In the genomic region with DNA sequence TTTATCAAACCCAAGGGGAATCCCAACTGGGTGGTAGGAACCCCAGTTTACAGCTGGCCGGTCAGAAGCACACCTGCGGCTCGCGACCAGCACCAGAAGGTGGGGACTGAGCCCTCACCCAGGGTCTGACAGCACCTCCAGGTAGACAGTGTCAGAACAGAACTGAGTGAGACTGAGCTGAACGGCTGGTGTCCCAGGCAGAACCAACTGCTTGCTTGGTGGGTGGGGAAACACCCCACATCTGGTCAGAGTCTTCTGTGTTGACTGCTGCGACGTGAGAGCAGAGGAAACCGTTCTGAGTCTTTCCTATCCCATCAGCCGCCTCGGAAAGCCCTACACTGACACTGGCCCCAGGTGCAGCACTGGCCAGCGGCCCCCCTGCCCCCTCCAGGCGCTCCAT, we compare ENCODE assay signal across 1 cellular context.
TF ChIP-seq lines count a peak whose summit lies in the region.

No MANE protein-coding gene starts in this region.

TF ChIP-seq in GM12878, 131 proteins besides CTCF, POLR2A, EP300 and RAD21 (continued from another document):
- TF ChIP-seq, protein P1, sequence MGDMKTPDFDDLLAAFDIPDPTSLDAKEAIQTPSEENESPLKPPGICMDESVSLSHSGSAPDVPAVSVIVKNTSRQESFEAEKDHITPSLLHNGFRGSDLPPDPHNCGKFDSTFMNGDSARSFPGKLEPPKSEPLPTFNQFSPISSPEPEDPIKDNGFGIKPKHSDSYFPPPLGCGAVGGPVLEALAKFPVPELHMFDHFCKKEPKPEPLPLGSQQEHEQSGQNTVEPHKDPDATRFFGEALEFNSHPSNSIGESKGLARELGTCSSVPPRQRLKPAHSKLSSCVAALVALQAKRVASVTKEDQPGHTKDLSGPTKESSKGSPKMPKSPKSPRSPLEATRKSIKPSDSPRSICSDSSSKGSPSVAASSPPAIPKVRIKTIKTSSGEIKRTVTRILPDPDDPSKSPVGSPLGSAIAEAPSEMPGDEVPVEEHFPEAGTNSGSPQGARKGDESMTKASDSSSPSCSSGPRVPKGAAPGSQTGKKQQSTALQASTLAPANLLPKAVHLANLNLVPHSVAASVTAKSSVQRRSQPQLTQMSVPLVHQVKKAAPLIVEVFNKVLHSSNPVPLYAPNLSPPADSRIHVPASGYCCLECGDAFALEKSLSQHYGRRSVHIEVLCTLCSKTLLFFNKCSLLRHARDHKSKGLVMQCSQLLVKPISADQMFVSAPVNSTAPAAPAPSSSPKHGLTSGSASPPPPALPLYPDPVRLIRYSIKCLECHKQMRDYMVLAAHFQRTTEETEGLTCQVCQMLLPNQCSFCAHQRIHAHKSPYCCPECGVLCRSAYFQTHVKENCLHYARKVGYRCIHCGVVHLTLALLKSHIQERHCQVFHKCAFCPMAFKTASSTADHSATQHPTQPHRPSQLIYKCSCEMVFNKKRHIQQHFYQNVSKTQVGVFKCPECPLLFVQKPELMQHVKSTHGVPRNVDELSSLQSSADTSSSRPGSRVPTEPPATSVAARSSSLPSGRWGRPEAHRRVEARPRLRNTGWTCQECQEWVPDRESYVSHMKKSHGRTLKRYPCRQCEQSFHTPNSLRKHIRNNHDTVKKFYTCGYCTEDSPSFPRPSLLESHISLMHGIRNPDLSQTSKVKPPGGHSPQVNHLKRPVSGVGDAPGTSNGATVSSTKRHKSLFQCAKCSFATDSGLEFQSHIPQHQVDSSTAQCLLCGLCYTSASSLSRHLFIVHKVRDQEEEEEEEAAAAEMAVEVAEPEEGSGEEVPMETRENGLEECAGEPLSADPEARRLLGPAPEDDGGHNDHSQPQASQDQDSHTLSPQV (IDR thresholded peaks at IDR 0.05): no peak
- TF ChIP-seq SIN3A (IDR thresholded peaks at IDR 0.05; ENCODE audit: low read depth, low read length) (no peak), RAD51 (IDR thresholded peaks at IDR 0.05) (no peak), TCF7 (IDR thresholded peaks at IDR 0.05; ENCODE audit: borderline replicate concordance) (no peak), ZNF274 (IDR thresholded peaks at IDR 0.05; ENCODE audit: insufficient read depth, insufficient read length) (no peak), ZBED1 (IDR thresholded peaks at IDR 0.05; ENCODE audit: borderline replicate concordance) (no peak; the same call in 1 of the 2 replicates), CREB1 (IDR thresholded peaks at IDR 0.05; ENCODE audit: low read depth) (peak; percentile 32; the same call in 1 of the 2 replicates), MEF2A (IDR thresholded peaks at IDR 0.05; ENCODE audit: insufficient read depth, low read depth, low read length) (0 out of 2 replicates have a peak, but pooled peaks have one; percentile 5), NFIC (IDR thresholded peaks at IDR 0.05; ENCODE audit: low read depth, low read length) (no peak), TAF1 (IDR thresholded peaks at IDR 0.05; ENCODE audit: borderline replicate concordance, low read depth, low read length) (no peak), IRF4 (IDR thresholded peaks at IDR 0.05; ENCODE audit: low read depth, low read length) (0 out of 2 replicates have a peak, but pooled peaks have one; percentile 46), PAX8 (IDR thresholded peaks at IDR 0.05) (no peak), STAT3 (IDR thresholded peaks at IDR 0.05; ENCODE audit: low read depth, low read length) (no peak), CREM (IDR thresholded peaks at IDR 0.05; ENCODE audit: low read depth) (peak; percentile 64; the same call in 1 of the 2 replicates), ASH2L (IDR thresholded peaks at IDR 0.05; ENCODE audit: borderline replicate concordance, low read depth) (no peak), TCF12 (IDR thresholded peaks at IDR 0.05; ENCODE audit: low read depth, low read length) (peak; percentile 97), EGR1 (IDR thresholded peaks at IDR 0.05; ENCODE audit: borderline replicate concordance in 1 of 2, low read depth in 2 of 2, low read length in 2 of 2) (peak in 1 of 2 experiments; percentile 75; a peak in 2 of 3 replicates)
- TF ChIP-seq, protein P2, sequence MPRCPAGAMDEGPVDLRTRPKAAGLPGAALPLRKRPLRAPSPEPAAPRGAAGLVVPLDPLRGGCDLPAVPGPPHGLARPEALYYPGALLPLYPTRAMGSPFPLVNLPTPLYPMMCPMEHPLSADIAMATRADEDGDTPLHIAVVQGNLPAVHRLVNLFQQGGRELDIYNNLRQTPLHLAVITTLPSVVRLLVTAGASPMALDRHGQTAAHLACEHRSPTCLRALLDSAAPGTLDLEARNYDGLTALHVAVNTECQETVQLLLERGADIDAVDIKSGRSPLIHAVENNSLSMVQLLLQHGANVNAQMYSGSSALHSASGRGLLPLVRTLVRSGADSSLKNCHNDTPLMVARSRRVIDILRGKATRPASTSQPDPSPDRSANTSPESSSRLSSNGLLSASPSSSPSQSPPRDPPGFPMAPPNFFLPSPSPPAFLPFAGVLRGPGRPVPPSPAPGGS (IDR thresholded peaks at IDR 0.05; ENCODE audit: borderline replicate concordance, insufficient read depth, low read depth, low read length, poor library complexity, severe bottlenecking): peak; percentile 54
- TF ChIP-seq, protein P3, sequence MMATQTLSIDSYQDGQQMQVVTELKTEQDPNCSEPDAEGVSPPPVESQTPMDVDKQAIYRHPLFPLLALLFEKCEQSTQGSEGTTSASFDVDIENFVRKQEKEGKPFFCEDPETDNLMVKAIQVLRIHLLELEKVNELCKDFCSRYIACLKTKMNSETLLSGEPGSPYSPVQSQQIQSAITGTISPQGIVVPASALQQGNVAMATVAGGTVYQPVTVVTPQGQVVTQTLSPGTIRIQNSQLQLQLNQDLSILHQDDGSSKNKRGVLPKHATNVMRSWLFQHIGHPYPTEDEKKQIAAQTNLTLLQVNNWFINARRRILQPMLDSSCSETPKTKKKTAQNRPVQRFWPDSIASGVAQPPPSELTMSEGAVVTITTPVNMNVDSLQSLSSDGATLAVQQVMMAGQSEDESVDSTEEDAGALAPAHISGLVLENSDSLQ (IDR thresholded peaks at IDR 0.05): no peak
- TF ChIP-seq, protein P4, sequence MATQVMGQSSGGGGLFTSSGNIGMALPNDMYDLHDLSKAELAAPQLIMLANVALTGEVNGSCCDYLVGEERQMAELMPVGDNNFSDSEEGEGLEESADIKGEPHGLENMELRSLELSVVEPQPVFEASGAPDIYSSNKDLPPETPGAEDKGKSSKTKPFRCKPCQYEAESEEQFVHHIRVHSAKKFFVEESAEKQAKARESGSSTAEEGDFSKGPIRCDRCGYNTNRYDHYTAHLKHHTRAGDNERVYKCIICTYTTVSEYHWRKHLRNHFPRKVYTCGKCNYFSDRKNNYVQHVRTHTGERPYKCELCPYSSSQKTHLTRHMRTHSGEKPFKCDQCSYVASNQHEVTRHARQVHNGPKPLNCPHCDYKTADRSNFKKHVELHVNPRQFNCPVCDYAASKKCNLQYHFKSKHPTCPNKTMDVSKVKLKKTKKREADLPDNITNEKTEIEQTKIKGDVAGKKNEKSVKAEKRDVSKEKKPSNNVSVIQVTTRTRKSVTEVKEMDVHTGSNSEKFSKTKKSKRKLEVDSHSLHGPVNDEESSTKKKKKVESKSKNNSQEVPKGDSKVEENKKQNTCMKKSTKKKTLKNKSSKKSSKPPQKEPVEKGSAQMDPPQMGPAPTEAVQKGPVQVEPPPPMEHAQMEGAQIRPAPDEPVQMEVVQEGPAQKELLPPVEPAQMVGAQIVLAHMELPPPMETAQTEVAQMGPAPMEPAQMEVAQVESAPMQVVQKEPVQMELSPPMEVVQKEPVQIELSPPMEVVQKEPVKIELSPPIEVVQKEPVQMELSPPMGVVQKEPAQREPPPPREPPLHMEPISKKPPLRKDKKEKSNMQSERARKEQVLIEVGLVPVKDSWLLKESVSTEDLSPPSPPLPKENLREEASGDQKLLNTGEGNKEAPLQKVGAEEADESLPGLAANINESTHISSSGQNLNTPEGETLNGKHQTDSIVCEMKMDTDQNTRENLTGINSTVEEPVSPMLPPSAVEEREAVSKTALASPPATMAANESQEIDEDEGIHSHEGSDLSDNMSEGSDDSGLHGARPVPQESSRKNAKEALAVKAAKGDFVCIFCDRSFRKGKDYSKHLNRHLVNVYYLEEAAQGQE (IDR thresholded peaks at IDR 0.05; ENCODE audit: low read depth, low read length): no peak
- TF ChIP-seq, protein P5, sequence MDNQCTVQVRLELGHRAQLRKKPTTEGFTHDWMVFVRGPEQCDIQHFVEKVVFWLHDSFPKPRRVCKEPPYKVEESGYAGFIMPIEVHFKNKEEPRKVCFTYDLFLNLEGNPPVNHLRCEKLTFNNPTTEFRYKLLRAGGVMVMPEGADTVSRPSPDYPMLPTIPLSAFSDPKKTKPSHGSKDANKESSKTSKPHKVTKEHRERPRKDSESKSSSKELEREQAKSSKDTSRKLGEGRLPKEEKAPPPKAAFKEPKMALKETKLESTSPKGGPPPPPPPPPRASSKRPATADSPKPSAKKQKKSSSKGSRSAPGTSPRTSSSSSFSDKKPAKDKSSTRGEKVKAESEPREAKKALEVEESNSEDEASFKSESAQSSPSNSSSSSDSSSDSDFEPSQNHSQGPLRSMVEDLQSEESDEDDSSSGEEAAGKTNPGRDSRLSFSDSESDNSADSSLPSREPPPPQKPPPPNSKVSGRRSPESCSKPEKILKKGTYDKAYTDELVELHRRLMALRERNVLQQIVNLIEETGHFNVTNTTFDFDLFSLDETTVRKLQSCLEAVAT (IDR thresholded peaks at IDR 0.05): no peak
